Comparison of ENCODE assay signal across 1 cellular context in the genomic region with DNA sequence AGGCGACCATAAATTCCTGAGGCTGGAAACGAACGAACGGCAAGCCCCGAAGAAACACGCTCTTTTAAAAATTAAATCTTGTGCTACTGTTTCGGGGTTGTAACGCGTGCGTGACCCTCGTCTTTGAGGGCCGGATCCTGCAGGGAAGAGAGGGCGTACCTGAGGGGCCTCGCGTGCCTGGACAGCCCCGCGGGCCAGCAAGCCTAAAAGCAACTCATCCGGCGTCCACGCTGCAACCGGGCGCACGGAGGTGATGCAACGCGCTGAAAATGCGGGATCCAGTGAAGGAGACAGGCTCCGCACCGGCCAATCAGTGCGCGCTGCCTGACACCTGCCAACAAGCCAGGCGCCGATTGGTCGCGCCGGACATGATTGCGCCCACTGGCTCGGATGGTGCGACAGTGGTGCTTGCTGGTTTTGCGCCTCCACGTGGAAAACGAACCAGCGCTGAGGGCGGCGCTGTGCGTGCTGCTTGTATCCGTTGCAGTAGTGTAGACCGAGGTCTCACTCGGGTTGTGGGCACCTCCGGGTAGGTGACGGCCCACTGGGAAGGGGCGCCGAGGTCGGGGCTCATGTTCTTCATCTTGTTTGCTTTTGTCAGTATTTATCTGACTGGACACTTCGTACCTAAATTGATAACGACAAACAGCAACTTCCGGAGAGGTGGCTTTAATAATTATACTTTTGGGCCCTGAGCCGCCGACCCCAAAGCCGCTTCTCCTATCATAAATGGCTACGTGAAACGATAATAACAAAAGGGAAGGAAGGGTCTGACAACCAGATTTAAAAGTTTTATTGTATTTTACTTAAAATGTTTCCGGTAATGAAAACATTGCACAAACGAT.
TF ChIP-seq lines count a peak whose summit lies in the region.

A gene (minus strand): TSS at position 246 of the 845 bp plus-strand sequence. CDS start 4,278 bp downstream, outside the sequence.

TF ChIP-seq in K562, 482 proteins besides CTCF, POLR2A, EP300 and RAD21 (continued from another document and continues in another):
- TF ChIP-seq, protein P1, sequence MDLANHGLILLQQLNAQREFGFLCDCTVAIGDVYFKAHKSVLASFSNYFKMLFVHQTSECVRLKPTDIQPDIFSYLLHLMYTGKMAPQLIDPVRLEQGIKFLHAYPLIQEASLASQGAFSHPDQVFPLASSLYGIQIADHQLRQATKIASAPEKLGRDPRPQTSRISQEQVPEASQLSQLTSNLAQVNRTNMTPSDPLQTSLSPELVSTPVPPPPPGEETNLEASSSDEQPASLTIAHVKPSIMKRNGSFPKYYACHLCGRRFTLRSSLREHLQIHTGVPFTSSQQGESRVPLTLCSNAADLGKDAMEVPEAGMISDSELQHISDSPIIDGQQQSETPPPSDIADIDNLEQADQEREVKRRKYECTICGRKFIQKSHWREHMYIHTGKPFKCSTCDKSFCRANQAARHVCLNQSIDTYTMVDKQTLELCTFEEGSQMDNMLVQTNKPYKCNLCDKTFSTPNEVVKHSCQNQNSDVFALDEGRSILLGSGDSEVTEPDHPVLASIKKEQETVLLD (IDR thresholded peaks at IDR 0.05): no peak
- TF ChIP-seq ESRRA (IDR thresholded peaks at IDR 0.05; ENCODE audit: borderline replicate concordance, low read depth) (peak; percentile 60; the same call in 1 of the 2 replicates), KDM5B (IDR thresholded peaks at IDR 0.05; ENCODE audit: insufficient replicate concordance, low read depth, low read length) (peak; percentile 95), NFE2L1 (tag; IDR thresholded peaks at IDR 0.05; ENCODE audit: borderline replicate concordance, low read depth) (no peak), ZNF57 (CRISPR knock-in tag; IDR thresholded peaks at IDR 0.05) (no peak), FOXJ3 (CRISPR knock-in tag; IDR thresholded peaks at IDR 0.05) (no peak), TARDBP (IDR thresholded peaks at IDR 0.05) (no peak; the same call in 1 of the 2 replicates), NFIC (IDR thresholded peaks at IDR 0.05) (peak; percentile 49), ZNF778 (CRISPR knock-in tag; IDR thresholded peaks at IDR 0.05) (no peak), FOXK2 (conservative IDR thresholded peaks at IDR 0.05 in 1 of 2, IDR thresholded peaks at IDR 0.05 in 1 of 2; ENCODE audit: low read depth in 2 of 2) (peak; percentile 93; a peak in 3 of 4 replicates), CBFB (CRISPR knock-in tag; IDR thresholded peaks at IDR 0.05) (no peak), THRAP3 (IDR thresholded peaks at IDR 0.05; ENCODE audit: borderline replicate concordance) (no peak), NCOA4 (IDR thresholded peaks at IDR 0.05; ENCODE audit: partially characterized antibody) (no peak), CBFA2T2 (conservative IDR thresholded peaks at IDR 0.05) (0 out of 2 replicates have a peak, but pooled peaks have one; percentile 3), ZNF77 (CRISPR knock-in tag; IDR thresholded peaks at IDR 0.05) (no peak), CBX8 (IDR thresholded peaks at IDR 0.05; ENCODE audit: borderline replicate concordance, extremely low read depth, low read depth, low read length, poor library complexity, severe bottlenecking) (no peak), TCF7L2 (IDR thresholded peaks at IDR 0.05; ENCODE audit: low read depth, low read length) (0 out of 2 replicates have a peak, but pooled peaks have one; percentile 11), ZKSCAN1 (IDR thresholded peaks at IDR 0.05; ENCODE audit: low read depth, low read length) (peak; percentile 62; the same call in 1 of the 2 replicates), ZNF696 (CRISPR knock-in tag; conservative IDR thresholded peaks at IDR 0.05) (no peak), YY1 (IDR thresholded peaks at IDR 0.05; ENCODE audit: borderline replicate concordance in 1 of 3, control insufficient read depth in 1 of 3, extremely low read depth in 1 of 3, insufficient read depth in 3 of 3, insufficient read length in 1 of 3, insufficient replicate concordance in 2 of 3, low read depth in 1 of 3, low read length in 2 of 3) (peak; percentile 31 to 64 (median 63)), SRSF3 (IDR thresholded peaks at IDR 0.05; ENCODE audit: insufficient read depth, low read length) (no peak), SRSF1 (IDR thresholded peaks at IDR 0.05; ENCODE audit: low read depth, low read length) (no peak), DPF2 (IDR thresholded peaks at IDR 0.05) (0 out of 2 replicates have a peak, but pooled peaks have one; percentile 48), ZNF780A (CRISPR knock-in tag; IDR thresholded peaks at IDR 0.05) (no peak), MECOM (CRISPR knock-in tag; IDR thresholded peaks at IDR 0.05) (no peak), ZNF668 (CRISPR knock-in tag; IDR thresholded peaks at IDR 0.05) (no peak), SNIP1 (IDR thresholded peaks at IDR 0.05; ENCODE audit: low read depth) (no peak), ZNF134 (CRISPR knock-in tag; conservative IDR thresholded peaks at IDR 0.05) (no peak), POLR2H (tag; IDR thresholded peaks at IDR 0.05; ENCODE audit: low read depth) (peak; percentile 93), XRCC5 (IDR thresholded peaks at IDR 0.05; ENCODE audit: low read depth, low read length) (0 out of 2 replicates have a peak, but pooled peaks have one; percentile 23), SIN3B (IDR thresholded peaks at IDR 0.05; ENCODE audit: low read depth) (peak; percentile 90), HNRNPH1 (optimal IDR thresholded peaks at IDR 0.05; ENCODE audit: low read depth, low read length) (no peak)
- TF ChIP-seq, protein P2, sequence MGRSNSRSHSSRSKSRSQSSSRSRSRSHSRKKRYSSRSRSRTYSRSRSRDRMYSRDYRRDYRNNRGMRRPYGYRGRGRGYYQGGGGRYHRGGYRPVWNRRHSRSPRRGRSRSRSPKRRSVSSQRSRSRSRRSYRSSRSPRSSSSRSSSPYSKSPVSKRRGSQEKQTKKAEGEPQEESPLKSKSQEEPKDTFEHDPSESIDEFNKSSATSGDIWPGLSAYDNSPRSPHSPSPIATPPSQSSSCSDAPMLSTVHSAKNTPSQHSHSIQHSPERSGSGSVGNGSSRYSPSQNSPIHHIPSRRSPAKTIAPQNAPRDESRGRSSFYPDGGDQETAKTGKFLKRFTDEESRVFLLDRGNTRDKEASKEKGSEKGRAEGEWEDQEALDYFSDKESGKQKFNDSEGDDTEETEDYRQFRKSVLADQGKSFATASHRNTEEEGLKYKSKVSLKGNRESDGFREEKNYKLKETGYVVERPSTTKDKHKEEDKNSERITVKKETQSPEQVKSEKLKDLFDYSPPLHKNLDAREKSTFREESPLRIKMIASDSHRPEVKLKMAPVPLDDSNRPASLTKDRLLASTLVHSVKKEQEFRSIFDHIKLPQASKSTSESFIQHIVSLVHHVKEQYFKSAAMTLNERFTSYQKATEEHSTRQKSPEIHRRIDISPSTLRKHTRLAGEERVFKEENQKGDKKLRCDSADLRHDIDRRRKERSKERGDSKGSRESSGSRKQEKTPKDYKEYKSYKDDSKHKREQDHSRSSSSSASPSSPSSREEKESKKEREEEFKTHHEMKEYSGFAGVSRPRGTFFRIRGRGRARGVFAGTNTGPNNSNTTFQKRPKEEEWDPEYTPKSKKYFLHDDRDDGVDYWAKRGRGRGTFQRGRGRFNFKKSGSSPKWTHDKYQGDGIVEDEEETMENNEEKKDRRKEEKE (IDR thresholded peaks at IDR 0.05; ENCODE audit: borderline replicate concordance in 1 of 2, control insufficient read depth in 1 of 2, low read depth in 2 of 2, low read length in 1 of 2): 0 out of 4 replicates have a peak, but pooled peaks of 1 of the 2 experiments have one; percentile 25
- TF ChIP-seq, protein P3, sequence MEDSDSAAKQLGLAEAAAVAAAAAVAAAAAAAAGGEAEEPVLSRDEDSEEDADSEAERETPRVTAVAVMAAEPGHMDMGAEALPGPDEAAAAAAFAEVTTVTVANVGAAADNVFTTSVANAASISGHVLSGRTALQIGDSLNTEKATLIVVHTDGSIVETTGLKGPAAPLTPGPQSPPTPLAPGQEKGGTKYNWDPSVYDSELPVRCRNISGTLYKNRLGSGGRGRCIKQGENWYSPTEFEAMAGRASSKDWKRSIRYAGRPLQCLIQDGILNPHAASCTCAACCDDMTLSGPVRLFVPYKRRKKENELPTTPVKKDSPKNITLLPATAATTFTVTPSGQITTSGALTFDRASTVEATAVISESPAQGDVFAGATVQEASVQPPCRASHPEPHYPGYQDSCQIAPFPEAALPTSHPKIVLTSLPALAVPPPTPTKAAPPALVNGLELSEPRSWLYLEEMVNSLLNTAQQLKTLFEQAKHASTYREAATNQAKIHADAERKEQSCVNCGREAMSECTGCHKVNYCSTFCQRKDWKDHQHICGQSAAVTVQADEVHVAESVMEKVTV (CRISPR knock-in tag; IDR thresholded peaks at IDR 0.05): peak; percentile 8; the same call in 1 of the 2 replicates
- TF ChIP-seq, protein P4, sequence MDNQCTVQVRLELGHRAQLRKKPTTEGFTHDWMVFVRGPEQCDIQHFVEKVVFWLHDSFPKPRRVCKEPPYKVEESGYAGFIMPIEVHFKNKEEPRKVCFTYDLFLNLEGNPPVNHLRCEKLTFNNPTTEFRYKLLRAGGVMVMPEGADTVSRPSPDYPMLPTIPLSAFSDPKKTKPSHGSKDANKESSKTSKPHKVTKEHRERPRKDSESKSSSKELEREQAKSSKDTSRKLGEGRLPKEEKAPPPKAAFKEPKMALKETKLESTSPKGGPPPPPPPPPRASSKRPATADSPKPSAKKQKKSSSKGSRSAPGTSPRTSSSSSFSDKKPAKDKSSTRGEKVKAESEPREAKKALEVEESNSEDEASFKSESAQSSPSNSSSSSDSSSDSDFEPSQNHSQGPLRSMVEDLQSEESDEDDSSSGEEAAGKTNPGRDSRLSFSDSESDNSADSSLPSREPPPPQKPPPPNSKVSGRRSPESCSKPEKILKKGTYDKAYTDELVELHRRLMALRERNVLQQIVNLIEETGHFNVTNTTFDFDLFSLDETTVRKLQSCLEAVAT (IDR thresholded peaks at IDR 0.05): peak in 1 of 2 experiments; percentile 93; a peak in 3 of 4 replicates
- TF ChIP-seq, protein P5, sequence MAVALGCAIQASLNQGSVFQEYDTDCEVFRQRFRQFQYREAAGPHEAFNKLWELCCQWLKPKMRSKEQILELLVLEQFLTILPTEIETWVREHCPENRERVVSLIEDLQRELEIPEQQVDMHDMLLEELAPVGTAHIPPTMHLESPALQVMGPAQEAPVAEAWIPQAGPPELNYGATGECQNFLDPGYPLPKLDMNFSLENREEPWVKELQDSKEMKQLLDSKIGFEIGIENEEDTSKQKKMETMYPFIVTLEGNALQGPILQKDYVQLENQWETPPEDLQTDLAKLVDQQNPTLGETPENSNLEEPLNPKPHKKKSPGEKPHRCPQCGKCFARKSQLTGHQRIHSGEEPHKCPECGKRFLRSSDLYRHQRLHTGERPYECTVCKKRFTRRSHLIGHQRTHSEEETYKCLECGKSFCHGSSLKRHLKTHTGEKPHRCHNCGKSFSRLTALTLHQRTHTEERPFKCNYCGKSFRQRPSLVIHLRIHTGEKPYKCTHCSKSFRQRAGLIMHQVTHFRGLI (CRISPR knock-in tag; IDR thresholded peaks at IDR 0.05): no peak
- TF ChIP-seq, protein P6, sequence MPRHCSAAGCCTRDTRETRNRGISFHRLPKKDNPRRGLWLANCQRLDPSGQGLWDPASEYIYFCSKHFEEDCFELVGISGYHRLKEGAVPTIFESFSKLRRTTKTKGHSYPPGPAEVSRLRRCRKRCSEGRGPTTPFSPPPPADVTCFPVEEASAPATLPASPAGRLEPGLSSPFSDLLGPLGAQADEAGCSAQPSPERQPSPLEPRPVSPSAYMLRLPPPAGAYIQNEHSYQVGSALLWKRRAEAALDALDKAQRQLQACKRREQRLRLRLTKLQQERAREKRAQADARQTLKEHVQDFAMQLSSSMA (CRISPR knock-in tag; IDR thresholded peaks at IDR 0.05): 0 out of 2 replicates have a peak, but pooled peaks have one; percentile 74
- TF ChIP-seq, protein P7, sequence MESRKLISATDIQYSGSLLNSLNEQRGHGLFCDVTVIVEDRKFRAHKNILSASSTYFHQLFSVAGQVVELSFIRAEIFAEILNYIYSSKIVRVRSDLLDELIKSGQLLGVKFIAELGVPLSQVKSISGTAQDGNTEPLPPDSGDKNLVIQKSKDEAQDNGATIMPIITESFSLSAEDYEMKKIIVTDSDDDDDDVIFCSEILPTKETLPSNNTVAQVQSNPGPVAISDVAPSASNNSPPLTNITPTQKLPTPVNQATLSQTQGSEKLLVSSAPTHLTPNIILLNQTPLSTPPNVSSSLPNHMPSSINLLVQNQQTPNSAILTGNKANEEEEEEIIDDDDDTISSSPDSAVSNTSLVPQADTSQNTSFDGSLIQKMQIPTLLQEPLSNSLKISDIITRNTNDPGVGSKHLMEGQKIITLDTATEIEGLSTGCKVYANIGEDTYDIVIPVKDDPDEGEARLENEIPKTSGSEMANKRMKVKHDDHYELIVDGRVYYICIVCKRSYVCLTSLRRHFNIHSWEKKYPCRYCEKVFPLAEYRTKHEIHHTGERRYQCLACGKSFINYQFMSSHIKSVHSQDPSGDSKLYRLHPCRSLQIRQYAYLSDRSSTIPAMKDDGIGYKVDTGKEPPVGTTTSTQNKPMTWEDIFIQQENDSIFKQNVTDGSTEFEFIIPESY (CRISPR knock-in tag; IDR thresholded peaks at IDR 0.05): no peak
- TF ChIP-seq, protein P8, sequence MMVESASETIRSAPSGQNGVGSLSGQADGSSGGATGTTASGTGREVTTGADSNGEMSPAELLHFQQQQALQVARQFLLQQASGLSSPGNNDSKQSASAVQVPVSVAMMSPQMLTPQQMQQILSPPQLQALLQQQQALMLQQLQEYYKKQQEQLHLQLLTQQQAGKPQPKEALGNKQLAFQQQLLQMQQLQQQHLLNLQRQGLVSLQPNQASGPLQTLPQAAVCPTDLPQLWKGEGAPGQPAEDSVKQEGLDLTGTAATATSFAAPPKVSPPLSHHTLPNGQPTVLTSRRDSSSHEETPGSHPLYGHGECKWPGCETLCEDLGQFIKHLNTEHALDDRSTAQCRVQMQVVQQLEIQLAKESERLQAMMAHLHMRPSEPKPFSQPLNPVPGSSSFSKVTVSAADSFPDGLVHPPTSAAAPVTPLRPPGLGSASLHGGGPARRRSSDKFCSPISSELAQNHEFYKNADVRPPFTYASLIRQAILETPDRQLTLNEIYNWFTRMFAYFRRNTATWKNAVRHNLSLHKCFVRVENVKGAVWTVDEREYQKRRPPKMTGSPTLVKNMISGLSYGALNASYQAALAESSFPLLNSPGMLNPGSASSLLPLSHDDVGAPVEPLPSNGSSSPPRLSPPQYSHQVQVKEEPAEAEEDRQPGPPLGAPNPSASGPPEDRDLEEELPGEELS (CRISPR knock-in tag; IDR thresholded peaks at IDR 0.05; ENCODE audit: borderline replicate concordance): no peak
